In the genomic region with DNA sequence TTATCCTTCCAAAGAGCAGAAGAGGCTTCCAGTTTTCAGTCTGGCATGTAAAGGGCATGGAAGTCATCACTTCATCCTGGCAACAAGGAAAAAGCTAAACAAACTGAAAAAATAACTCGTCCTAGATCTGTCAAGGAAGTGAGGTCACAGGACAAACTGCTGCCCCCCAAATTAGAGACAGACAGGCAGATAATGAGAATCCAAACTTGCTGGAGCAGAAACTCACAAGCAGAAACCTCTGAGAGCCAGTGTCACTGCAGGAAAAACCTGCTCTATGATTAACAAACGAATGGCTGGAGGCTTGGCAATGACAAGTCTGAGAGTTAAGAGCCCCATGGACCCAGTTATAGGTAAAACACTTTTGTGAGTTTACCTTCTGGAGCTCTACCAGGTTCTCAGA, we compare ENCODE assay signal across 36 cellular contexts. TPM values are rescaled to one million over a fixed set of nuclear protein-coding genes. Genes with fewer than 3 reads are reported as not detected.
DNase-seq lines count a peak whose midpoint lies in the region; ATAC-seq, FAIRE-seq and TF ChIP-seq lines count a peak whose summit lies in the region.
"Had no signal": no experiment of that assay in that cellular context is flagged by ENCODE, and none has a peak within 500 bp of the region (broad histone marks: within the 10 kb centered on the region; RNA-seq: fewer than 3 reads in every experiment).

No MANE protein-coding gene starts in this region.

- ATAC-seq in upper lobe of right lung: no peak
- no peak for ATAC-seq in HG03565 (IDR thresholded peaks at IDR 0.05; ENCODE audit: unreplicated experiment)
- ATAC-seq: activated CD8-positive, alpha-beta T cell treated with anti-CD3 and anti-CD28 coated beads, Interleukin-2, amount 10 ng/mL, durations not matched to agents 7 days and 5 days; activated T-helper 17 cell treated with anti-CD3 and anti-CD28 coated beads, Interleukin-2, amount 50 U/mL, for 72 hours; natural killer cell treated with Interleukin-12 subunit alpha and Interleukin-12 subunit beta and Interleukin-15 and Interleukin-18, amount 100 ng/mL, for 72 hours; Panc1; stimulated activated effector memory CD8-positive, alpha-beta T cell treated with anti-CD3 and anti-CD28 coated beads, Interleukin-12 subunit alpha, Interleukin-12 subunit beta, amount 100 ng/mL, for 72 hours had no signal

- no peak overlapping the region for H3K4me3 ChIP-seq in upper lobe of right lung
- H3K4me3 ChIP-seq: transverse colon had no signal

- intact Hi-C loops in upper lobe of right lung (cut with DNase I): no loop called here

- no peak for TF ChIP-seq CTCF in upper lobe of right lung (IDR thresholded peaks at IDR 0.05)

- FAIRE-seq in GM19239 (lab: Jason Lieb, UNC): no peak
- no peak for FAIRE-seq in HTR-8/SVneo (lab: Jason Lieb, UNC)
- FAIRE-seq: G401.6, keratinocyte had no signal

- no peaks in the 10 kb centered on the region for H3K27me3 ChIP-seq in upper lobe of right lung
- H3K27me3 ChIP-seq: transverse colon had no signal

- peak overlapping the region; percentile 2 for H3K27ac ChIP-seq in upper lobe of right lung
- H3K27ac ChIP-seq: 22Rv1, C4-2B, KMS-11, transverse colon, WERI-Rb-1 had no signal

- no peaks in the 10 kb centered on the region for H3K4me1 ChIP-seq in upper lobe of right lung
- H3K4me1 ChIP-seq: transverse colon had no signal

- no peaks in the 10 kb centered on the region for H3K9me3 ChIP-seq in upper lobe of right lung
- H3K9me3 ChIP-seq: transverse colon had no signal

- no peaks in the 10 kb centered on the region for H3K36me3 ChIP-seq in upper lobe of right lung
- H3K36me3 ChIP-seq: transverse colon, WERI-Rb-1 had no signal

- peak; percentile 14 for DNase-seq in SIG-M5 treated with dmso at 0.1 percent for 504 hours (lab: John Stamatoyannopoulos, UW; ENCODE audit: unreplicated experiment)
- no peak for DNase-seq in SIG-M5 (lab: John Stamatoyannopoulos, UW)
- peak; percentile 32 to 55 for DNase-seq in dermis microvascular lymphatic vessel endothelial cell (ENCODE audit: low read depth in 2 of 2)
- peak; percentile 57 to 77 for DNase-seq in lung microvascular endothelial cell (ENCODE audit: low read depth in 2 of 2)
- DNase-seq in upper lobe of right lung: no peak
- no peak for DNase-seq in GM19239 (ENCODE audit: insufficient read length, low spot score)
- no peak for DNase-seq in HTR-8/SVneo (ENCODE audit: insufficient read length, low spot score)
- DNase-seq: activated CD4-positive, alpha-beta T cell treated with anti-CD3 and anti-CD28 coated beads for 4 hours; activated CD8-positive, alpha-beta T cell treated with anti-CD3 and anti-CD28 coated beads, Interleukin-2, amount 10 ng/mL, durations not matched to agents 7 days and 5 days; activated naive CD4-positive, alpha-beta T cell treated with anti-CD3 and anti-CD28 coated beads, Interleukin-2, amount 50 U/mL, for 16 hours; amniotic stem cell; COR-L47; effector CD4-positive, alpha-beta T cell; foreskin fibroblast; H7; head of caudate nucleus; NCI-H1417; NCI-H2029; NCI-H526; Right ventricle myocardium superior; T-helper 9 cell; transverse colon; WERI-Rb-1 had no signal

RNA-seq across cellular contexts. Expression of a gene that starts 18.9 kb away (rescaled TPM):
- total RNA-seq in dermis microvascular lymphatic vessel endothelial cell (not detected in 2 replicates), lung microvascular endothelial cell (not detected in 2 replicates), upper lobe of right lung (not detected)
- total RNA-seq: activated CD8-positive, alpha-beta T cell treated with anti-CD3 and anti-CD28 coated beads, Interleukin-2, amount 10 ng/mL, durations not matched to agents 7 days and 5 days; activated T-helper 17 cell treated with anti-CD3 and anti-CD28 coated beads, Interleukin-2, amount 50 U/mL, for 72 hours; epithelial cell of proximal tubule; H7; mucosa of gallbladder; natural killer cell treated with Interleukin-12 subunit alpha and Interleukin-12 subunit beta and Interleukin-15 and Interleukin-18, amount 100 ng/mL, for 72 hours; omental fat pad; Right ventricle myocardium superior; transverse colon had no signal

RNA-seq across cellular contexts. Expression of a gene that starts 38.9 kb away (rescaled TPM):
- total RNA-seq in dermis microvascular lymphatic vessel endothelial cell (16.6 and 18.0 TPM in 2 replicates), lung microvascular endothelial cell (14.1 and 16.8 TPM in 2 replicates), upper lobe of right lung (34.8 TPM)

Comparison
In these comparisons a context has a peak if more than half of its experiments do, and no peak if none do; other contexts are left out.
1. DNase-seq: peak in SIG-M5 treated with dmso at 0.1 percent for 504 hours (single experiment), dermis microvascular lymphatic vessel endothelial cell (2 of 2) and lung microvascular endothelial cell (2 of 2); none in SIG-M5 (single experiment), upper lobe of right lung (single experiment), GM19239 (single experiment) and HTR-8/SVneo (single experiment).